Comparison of ENCODE assay signal across 14 cellular contexts in the genomic region with DNA sequence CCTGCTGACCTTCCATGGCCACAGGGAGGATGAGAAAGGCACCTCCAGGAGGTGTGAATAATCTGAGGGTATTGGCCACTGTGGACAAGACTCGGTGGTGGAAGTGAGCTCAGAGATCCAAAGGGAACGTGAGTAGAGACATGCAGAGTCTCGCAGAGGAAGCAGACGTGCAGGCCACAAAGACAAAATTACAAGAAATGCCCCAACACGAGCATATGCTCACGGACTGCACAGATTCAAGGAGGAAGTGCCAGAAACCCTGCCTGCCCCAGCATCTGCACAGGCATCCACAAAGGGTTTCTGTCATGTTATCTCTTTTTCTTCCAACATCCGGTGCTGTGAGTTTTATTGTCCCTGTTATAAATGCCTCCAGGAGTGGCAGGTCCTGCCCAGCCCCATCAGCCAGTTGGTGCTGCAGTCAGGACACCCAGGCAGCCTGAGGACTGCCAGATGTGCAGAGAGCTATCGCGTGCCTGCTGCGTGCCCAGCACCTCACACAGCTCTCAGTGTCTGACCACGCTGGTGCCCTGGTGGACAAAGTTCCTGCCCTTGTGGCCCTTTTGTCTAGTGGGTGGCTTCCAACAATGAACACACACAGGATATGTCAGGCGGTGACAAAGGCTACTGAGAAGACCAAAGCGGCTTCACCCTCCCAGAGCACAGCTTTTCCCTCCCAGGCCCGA. TPM values are rescaled to one million over a fixed set of nuclear protein-coding genes. Genes with fewer than 3 reads are reported as not detected.
DNase-seq lines count a peak whose midpoint lies in the region; ATAC-seq and TF ChIP-seq lines count a peak whose summit lies in the region.
"Had no signal": no experiment of that assay in that cellular context is flagged by ENCODE, and none has a peak within 500 bp of the region (broad histone marks: within the 10 kb centered on the region; RNA-seq: fewer than 3 reads in every experiment).

No MANE protein-coding gene starts in this region.

- TF ChIP-seq CTCF in CD14-positive monocyte (IDR thresholded peaks at IDR 0.05) (no peak), mucosa of descending colon (IDR thresholded peaks at IDR 0.05) (no peak)

- DNase-seq in CD14-positive monocyte (ENCODE audit: low spot score) = no peak
- DNase-seq in Jurkat, Clone E6-1 (ENCODE audit: low read depth, low spot score) = peak; percentile 22
- no peak for DNase-seq in activated naive CD4-positive, alpha-beta T cell treated with anti-CD3 and anti-CD28 coated beads, Interleukin-2, amount 50 U/mL, for 72 hours (ENCODE audit: low spot score in 2 of 2)
- DNase-seq in mucosa of descending colon = peak; percentile 64 to 75 (median 74)
- no peak for DNase-seq in NOMO-1 (lab: John Stamatoyannopoulos, UW; ENCODE audit: unreplicated experiment in 2 of 2)
- DNase-seq in NCI-H1092 (lab: John Stamatoyannopoulos, UW) = no peak
- DNase-seq: Calu3; kidney glomerular epithelial cell; MM.1S; NCI-H82; pancreas; stimulated activated CD4-positive, alpha-beta T cell treated with anti-CD3 and anti-CD28 coated beads, Interleukin-4, amount 100 ng/mL, for 4 hours had no signal

- H3K4me3 Mint-ChIP-seq in CD14-positive monocyte = peak overlapping the region in 1 of 2 donors; percentile 64

- H3K36me3 ChIP-seq in mucosa of descending colon (ENCODE audit: low read depth) = no peaks in the 10 kb centered on the region

- peaks cover 0 to 2% (median 0%) of the 10 kb centered on the region in 7 donors for H3K9me3 Mint-ChIP-seq in CD14-positive monocyte
- no peaks in the 10 kb centered on the region for H3K9me3 Mint-ChIP-seq in activated naive CD4-positive, alpha-beta T cell treated with anti-CD3 and anti-CD28 coated beads, Interleukin-2, amount 50 U/mL, for 72 hours

- intact Hi-C loops in CD14-positive monocyte (cut with micrococcal nuclease) (no loop called here), mucosa of descending colon (cut with DNase I, micrococcal nuclease) (no loop called here)

- H3K27ac Mint-ChIP-seq in CD14-positive monocyte = peak overlapping the region in 5 of 7 donors; percentile 4 to 90 (median 26)
- H3K27ac Mint-ChIP-seq in activated naive CD4-positive, alpha-beta T cell treated with anti-CD3 and anti-CD28 coated beads, Interleukin-2, amount 50 U/mL, for 72 hours = peak overlapping the region; percentile 70 to 91

- peaks cover 27% of the 10 kb centered on the region for H3K4me1 Mint-ChIP-seq in CD14-positive monocyte

- H3K27me3 Mint-ChIP-seq in CD14-positive monocyte (ENCODE audit: low read depth in 3 of 3) = peaks cover 0 to 6% (median 6%) of the 10 kb centered on the region in 3 donors

- ATAC-seq in activated naive CD4-positive, alpha-beta T cell treated with anti-CD3 and anti-CD28 coated beads, Interleukin-2, amount 50 U/mL, for 72 hours = peak; percentile 27 to 70
- ATAC-seq in mucosa of descending colon = peak; percentile 91
- no peak for ATAC-seq in GM18520 (IDR thresholded peaks at IDR 0.05; ENCODE audit: unreplicated experiment)
- ATAC-seq in HG03025 (IDR thresholded peaks at IDR 0.05; ENCODE audit: low FRiP score, unreplicated experiment) = no peak

- H3K4me3 ChIP-seq in Jurkat, Clone E6-1 (ENCODE audit: low read length) = no peak overlapping the region
- no peak overlapping the region for H3K4me3 ChIP-seq in mucosa of descending colon
- H3K4me3 ChIP-seq: pancreas had no signal

- H3K9me3 ChIP-seq in mucosa of descending colon = no peaks in the 10 kb centered on the region
- H3K9me3 ChIP-seq: pancreas had no signal

- peaks cover 17% of the 10 kb centered on the region for H3K4me1 ChIP-seq in mucosa of descending colon (ENCODE audit: low read depth)

- peaks cover 62 to 75% of the 10 kb centered on the region in 2 donors for H3K36me3 Mint-ChIP-seq in CD14-positive monocyte
- peaks cover 6 to 7% of the 10 kb centered on the region in 2 donors for H3K36me3 Mint-ChIP-seq in activated naive CD4-positive, alpha-beta T cell treated with anti-CD3 and anti-CD28 coated beads, Interleukin-2, amount 50 U/mL, for 72 hours

RNA-seq across cellular contexts. Expression of gene FANCE, which starts 34.0 kb away (rescaled TPM):
- polyA plus RNA-seq in CD14-positive monocyte = 1 to 10 TPM; 1.8 to 3.0 TPM
- polyA plus RNA-seq in Jurkat, Clone E6-1 (2012; ENCODE audit: insufficient read depth, insufficient read length) = 8.1 TPM
- 10 to 100 TPM; 14.3 to 14.7 TPM for total RNA-seq in activated naive CD4-positive, alpha-beta T cell treated with anti-CD3 and anti-CD28 coated beads, Interleukin-2, amount 50 U/mL, for 72 hours
- total RNA-seq in mucosa of descending colon = 1 to 10 TPM; 4.1 to 5.0 (median 4.4) TPM

RNA-seq across cellular contexts. Expression of gene RPL10A, which starts 50.1 kb away (rescaled TPM):
- polyA plus RNA-seq in CD14-positive monocyte = 100 to 1,000 TPM; 345 to 421 TPM
- polyA plus RNA-seq in Jurkat, Clone E6-1 (2012; ENCODE audit: insufficient read depth, insufficient read length) = 2,481 TPM
- 1,000 to 10,000 TPM; 1,700 to 2,159 TPM for total RNA-seq in activated naive CD4-positive, alpha-beta T cell treated with anti-CD3 and anti-CD28 coated beads, Interleukin-2, amount 50 U/mL, for 72 hours
- total RNA-seq in mucosa of descending colon = 1,000 to 10,000 TPM in 1 of 3 donors, 100 to 1,000 TPM in 2; 849 to 1,069 (median 985) TPM

Comparison
In these comparisons a context has a peak if more than half of its experiments do, and no peak if none do; other contexts are left out.
1. DNase-seq: peak in Jurkat, Clone E6-1 (single experiment) and mucosa of descending colon (3 of 3); none in CD14-positive monocyte (single experiment), activated naive CD4-positive, alpha-beta T cell treated with anti-CD3 and anti-CD28 coated beads, Interleukin-2, amount 50 U/mL, for 72 hours (0 of 2), NOMO-1 (0 of 2) and NCI-H1092 (single experiment).
2. ATAC-seq: peak in activated naive CD4-positive, alpha-beta T cell treated with anti-CD3 and anti-CD28 coated beads, Interleukin-2, amount 50 U/mL, for 72 hours (2 of 2) and mucosa of descending colon (single experiment); none in GM18520 (single experiment) and HG03025 (single experiment).